In genomic region chr12:4107911-4108697, GRCh38 we compare ENCODE assay signal across 1 cellular context.
TF ChIP-seq lines count a peak whose summit lies in the region.

No MANE protein-coding gene starts in this region.

TF ChIP-seq in WTC11, 78 proteins besides CTCF, POLR2A, EP300 and RAD21:
- TF ChIP-seq PRDM15 (CRISPR knock-in tag; IDR thresholded peaks at IDR 0.05) (no peak), NFATC4 (CRISPR knock-in tag; IDR thresholded peaks at IDR 0.05) (no peak), NR1H2 (CRISPR knock-in tag; IDR thresholded peaks at IDR 0.05) (no peak), ZNF263 (CRISPR knock-in tag; IDR thresholded peaks at IDR 0.05; ENCODE audit: low read depth) (no peak), SMAD4 (CRISPR knock-in tag; IDR thresholded peaks at IDR 0.05) (no peak), SOX15 (CRISPR knock-in tag; IDR thresholded peaks at IDR 0.05) (no peak), MLX (CRISPR knock-in tag; IDR thresholded peaks at IDR 0.05) (no peak), TCF7 (CRISPR knock-in tag; IDR thresholded peaks at IDR 0.05; ENCODE audit: low read depth) (no peak), GABPB1 (CRISPR knock-in tag; IDR thresholded peaks at IDR 0.05) (no peak), TEAD4 (CRISPR knock-in tag; IDR thresholded peaks at IDR 0.05) (no peak), EMX1 (CRISPR knock-in tag; IDR thresholded peaks at IDR 0.05) (no peak), USF2 (CRISPR knock-in tag; IDR thresholded peaks at IDR 0.05) (no peak), RELA (CRISPR knock-in tag; IDR thresholded peaks at IDR 0.05; ENCODE audit: borderline replicate concordance) (no peak), ETV6 (CRISPR knock-in tag; IDR thresholded peaks at IDR 0.05) (no peak), IRF2 (CRISPR knock-in tag; IDR thresholded peaks at IDR 0.05; ENCODE audit: borderline replicate concordance, low read depth) (no peak), ZNF423 (CRISPR knock-in tag; IDR thresholded peaks at IDR 0.05) (no peak), MXD4 (CRISPR knock-in tag; IDR thresholded peaks at IDR 0.05; ENCODE audit: borderline replicate concordance) (no peak), CBFB (CRISPR knock-in tag; IDR thresholded peaks at IDR 0.05; ENCODE audit: low read depth) (no peak), JAZF1 (CRISPR knock-in tag; IDR thresholded peaks at IDR 0.05) (no peak)
- TF ChIP-seq, protein P1, sequence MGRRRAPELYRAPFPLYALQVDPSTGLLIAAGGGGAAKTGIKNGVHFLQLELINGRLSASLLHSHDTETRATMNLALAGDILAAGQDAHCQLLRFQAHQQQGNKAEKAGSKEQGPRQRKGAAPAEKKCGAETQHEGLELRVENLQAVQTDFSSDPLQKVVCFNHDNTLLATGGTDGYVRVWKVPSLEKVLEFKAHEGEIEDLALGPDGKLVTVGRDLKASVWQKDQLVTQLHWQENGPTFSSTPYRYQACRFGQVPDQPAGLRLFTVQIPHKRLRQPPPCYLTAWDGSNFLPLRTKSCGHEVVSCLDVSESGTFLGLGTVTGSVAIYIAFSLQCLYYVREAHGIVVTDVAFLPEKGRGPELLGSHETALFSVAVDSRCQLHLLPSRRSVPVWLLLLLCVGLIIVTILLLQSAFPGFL (CRISPR knock-in tag; IDR thresholded peaks at IDR 0.05; ENCODE audit: borderline replicate concordance), result no peak
